3 cellular contexts compared by ENCODE assay signal in genomic region chr2:131165562-131165961, GRCh38. TPM values are rescaled to one million over a fixed set of nuclear protein-coding genes. Genes with fewer than 3 reads are reported as not detected.
"Had no signal": no experiment of that assay in that cellular context is flagged by ENCODE, and none has a peak within 500 bp of the region (broad histone marks: within the 10 kb centered on the region; RNA-seq: fewer than 3 reads in every experiment).

No MANE protein-coding gene starts in this region.

RNA-seq across cellular contexts. Expression of gene POTEE, which starts 43.8 kb away (rescaled TPM):
- polyA plus RNA-seq: stomach, thymus, urinary bladder had no signal
